Comparison of ENCODE assay signal across 11 cellular contexts in the genomic region with DNA sequence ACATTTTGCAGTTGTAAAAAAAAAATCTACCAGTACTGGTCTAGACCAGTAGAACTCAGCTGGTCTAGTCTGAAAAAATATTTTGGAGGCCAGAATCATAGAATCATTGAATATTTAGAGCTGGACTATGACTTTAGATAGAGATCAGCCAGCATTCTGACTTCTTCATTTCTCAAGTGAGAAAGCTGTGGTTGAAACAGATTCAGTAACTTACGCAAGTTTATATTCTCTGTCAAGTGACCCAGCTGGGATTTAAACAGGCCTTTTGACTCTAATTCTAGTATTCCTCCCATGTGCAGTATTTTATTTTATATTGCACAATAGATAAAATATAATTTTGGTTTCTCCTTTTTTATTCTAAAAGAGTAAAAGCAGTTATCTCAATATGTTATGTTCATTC. TPM values are rescaled to one million over a fixed set of nuclear protein-coding genes. Genes with fewer than 3 reads are reported as not detected.
DNase-seq lines count a peak whose midpoint lies in the region; ATAC-seq and TF ChIP-seq lines count a peak whose summit lies in the region.
"Had no signal": no experiment of that assay in that cellular context is flagged by ENCODE, and none has a peak within 500 bp of the region (broad histone marks: within the 10 kb centered on the region; RNA-seq: fewer than 3 reads in every experiment).

No MANE protein-coding gene starts in this region.

- H3K36me3 ChIP-seq in BLaER1 treated with 17β-estradiol and CSF1 and Interleukin-3, amounts not matched to agents 10 nM and 100 nM = peaks cover 21 to 71% (median 45%) of the 10 kb centered on the region in 11 experiments
- peaks cover 0 to 7% of the 10 kb centered on the region in 2 donors for H3K36me3 ChIP-seq in adrenal gland (replicated peaks in 1 of 2)
- peaks cover 10 to 15% of the 10 kb centered on the region in 2 experiments for H3K36me3 ChIP-seq in trophoblast cell (ENCODE audit: control insufficient read depth in 1 of 2, insufficient read depth in 2 of 2, low read length in 2 of 2)

- peak overlapping the region in 7 of 11 experiments; percentile 3 to 48 (median 27); a peak in 7 of 22 replicates for H3K4me2 ChIP-seq in BLaER1 treated with 17β-estradiol and CSF1 and Interleukin-3, amounts not matched to agents 10 nM and 100 nM
- H3K4me2 ChIP-seq in trophoblast cell (ENCODE audit: low read length) = no peak overlapping the region

- H2BK120ac ChIP-seq in trophoblast cell (ENCODE audit: insufficient read depth, low read length, poor library complexity) = no peak overlapping the region

- TF ChIP-seq POLR2A in adrenal gland (IDR thresholded peaks at IDR 0.05) = no peak

- no peak overlapping the region for H2BK5ac ChIP-seq in trophoblast cell (ENCODE audit: low read depth, low read length, poor library complexity)

- peaks cover 4% of the 10 kb centered on the region for H3K79me1 ChIP-seq in trophoblast cell (ENCODE audit: low read length)

- H4K20me1 ChIP-seq in BLaER1 treated with 17β-estradiol and CSF1 and Interleukin-3, amounts not matched to agents 10 nM and 100 nM = peaks cover 72 to 88% (median 87%) of the 10 kb centered on the region in 11 experiments

- no peak overlapping the region for H3K4me3 ChIP-seq in BLaER1 treated with 17β-estradiol and CSF1 and Interleukin-3, amounts not matched to agents 10 nM and 100 nM
- no peak overlapping the region for H3K4me3 ChIP-seq in adrenal gland
- no peak overlapping the region for H3K4me3 ChIP-seq in trophoblast cell (ENCODE audit: low read depth, low read length)

- H2AFZ ChIP-seq in trophoblast cell (ENCODE audit: insufficient read depth, low read length, poor library complexity) = no peak overlapping the region

- ATAC-seq in GM21619 (IDR thresholded peaks at IDR 0.05; ENCODE audit: unreplicated experiment) = peak; percentile 33
- no peak for ATAC-seq in HG02852 (IDR thresholded peaks at IDR 0.05; ENCODE audit: unreplicated experiment)

- no peak overlapping the region for H4K12ac ChIP-seq in trophoblast cell (ENCODE audit: low read depth, low read length)

- no peak overlapping the region for H4K8ac ChIP-seq in trophoblast cell (ENCODE audit: low read depth, low read length)

- H3K79me2 ChIP-seq in trophoblast cell (ENCODE audit: control insufficient read depth, insufficient read depth, low read length, poor library complexity) = peaks cover 5% of the 10 kb centered on the region

- WGBS in adrenal gland, 4 donors = 60 to 71% (median 67%) methylated on average over 1 of the region's 1 CpG
- no CpG with 5 or more reads among the region's 1 CpG for WGBS in trophoblast cell (ENCODE audit: extremely low coverage, insufficient coverage, insufficient read length)

- H3K4me1 ChIP-seq in BLaER1 treated with 17β-estradiol and CSF1 and Interleukin-3, amounts not matched to agents 10 nM and 100 nM = peaks cover 30 to 84% (median 54%) of the 10 kb centered on the region in 10 experiments
- H3K4me1 ChIP-seq in adrenal gland (replicated peaks in 1 of 2) = peaks cover 56 to 86% of the 10 kb centered on the region in 2 donors
- peaks cover 0 to 5% of the 10 kb centered on the region in 2 experiments for H3K4me1 ChIP-seq in trophoblast cell (ENCODE audit: control insufficient read depth in 1 of 2, insufficient read depth in 2 of 2, low read length in 2 of 2)

- DNase-seq in adrenal gland (no peak), trophoblast cell (peak; percentile 41 to 95), SHP77 (lab: John Stamatoyannopoulos, UW) (no peak), NCI-H69 (lab: John Stamatoyannopoulos, UW) (no peak), HuH-7.5 (ENCODE audit: low spot score) (no peak)
- DNase-seq: activated B cell treated with CpG ODN at 0.5 μM for 24 hours; effector memory CD4-positive, alpha-beta T cell; NCI-H146 had no signal

- H2BK12ac ChIP-seq in trophoblast cell (ENCODE audit: low read length) = no peak overlapping the region

- no peaks in the 10 kb centered on the region for H3K9me3 ChIP-seq in BLaER1 treated with 17β-estradiol and CSF1 and Interleukin-3, amounts not matched to agents 10 nM and 100 nM (replicated peaks in 1 of 11)
- H3K9me3 ChIP-seq in adrenal gland (replicated peaks in 1 of 3) = no peaks in the 10 kb centered on the region
- H3K9me3 ChIP-seq in trophoblast cell (ENCODE audit: insufficient read depth, low read depth, low read length) = no peaks in the 10 kb centered on the region

- H3K27ac ChIP-seq in BLaER1 treated with 17β-estradiol and CSF1 and Interleukin-3, amounts not matched to agents 10 nM and 100 nM = 0 out of 22 replicates have a peak overlapping the region, but pooled peaks of 2 of the 11 experiments have one; percentile 5 to 12
- H3K27ac ChIP-seq in adrenal gland = peak overlapping the region in 4 of 5 donors; percentile 4 to 54 (median 37)
- H3K27ac ChIP-seq in trophoblast cell (ENCODE audit: low read depth, low read length) = no peak overlapping the region

- no peak for TF ChIP-seq CTCF in adrenal gland (IDR thresholded peaks at IDR 0.05)

- H4K91ac ChIP-seq in trophoblast cell (ENCODE audit: low read depth, low read length) = no peak overlapping the region

- intact Hi-C loops in adrenal gland (cut with DNase I) = no loop called here

- H3K18ac ChIP-seq in trophoblast cell (ENCODE audit: low read length) = no peak overlapping the region

- H3K27me3 ChIP-seq in BLaER1 treated with 17β-estradiol and CSF1 and Interleukin-3, amounts not matched to agents 10 nM and 100 nM = no peaks in the 10 kb centered on the region
- H3K27me3 ChIP-seq in adrenal gland = no peaks in the 10 kb centered on the region
- no peaks in the 10 kb centered on the region for H3K27me3 ChIP-seq in trophoblast cell (ENCODE audit: insufficient read depth, low read length)

- no peak overlapping the region for H3K14ac ChIP-seq in trophoblast cell (ENCODE audit: low read length)

- no peak overlapping the region for H3K23ac ChIP-seq in trophoblast cell (ENCODE audit: low read length)

- 0 out of 22 replicates have a peak overlapping the region, but pooled peaks of 2 of the 11 experiments have one; percentile 16 to 33 for H3K9ac ChIP-seq in BLaER1 treated with 17β-estradiol and CSF1 and Interleukin-3, amounts not matched to agents 10 nM and 100 nM
- no peak overlapping the region for H3K9ac ChIP-seq in trophoblast cell (ENCODE audit: low read length)

- H3K4ac ChIP-seq in trophoblast cell (ENCODE audit: low read depth, low read length) = no peak overlapping the region

- H2AK5ac ChIP-seq in trophoblast cell (ENCODE audit: low read length) = no peak overlapping the region

RNA-seq across cellular contexts. Expression of a gene that starts 4.9 kb away (rescaled TPM):
- 10 to 100 TPM; 32.0 to 83.3 (median 54.0) TPM for total RNA-seq in adrenal gland
- polyA plus RNA-seq in adrenal gland = 10 to 100 TPM; 38.7 to 69.3 (median 42.3) TPM
- polyA plus RNA-seq in trophoblast cell (2013) = 19.9 and 21.5 TPM in 2 replicates

Comparison
In these comparisons a context has a peak if more than half of its experiments do, and no peak if none do; other contexts are left out.
1. DNase-seq: peak in trophoblast cell (2 of 2); none in adrenal gland (0 of 7), SHP77 (0 of 2), NCI-H69 (single experiment) and HuH-7.5 (single experiment).